24 cellular contexts compared by ENCODE assay signal in the genomic region with DNA sequence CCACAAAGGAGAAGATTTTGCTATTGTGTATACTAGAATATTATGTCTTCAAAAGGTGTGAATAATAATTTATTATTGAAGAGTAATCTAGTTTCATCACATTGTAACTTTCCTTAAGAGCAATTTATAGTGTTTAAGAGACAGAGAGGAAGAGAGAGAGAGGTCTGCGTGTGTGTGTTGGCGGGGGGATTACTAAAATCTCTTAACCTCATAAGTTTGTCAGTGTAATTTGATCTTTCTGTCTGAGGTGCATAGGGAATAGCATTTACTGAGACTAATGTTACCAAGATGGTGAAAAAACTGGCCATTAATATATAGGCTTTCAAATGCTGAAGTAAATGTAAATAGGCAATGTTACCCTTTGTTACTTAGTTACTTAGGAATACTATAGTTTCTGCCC. TPM values are rescaled to one million over a fixed set of nuclear protein-coding genes. Genes with fewer than 3 reads are reported as not detected.
DNase-seq lines count a peak whose midpoint lies in the region; FAIRE-seq and TF ChIP-seq lines count a peak whose summit lies in the region.
"Had no signal": no experiment of that assay in that cellular context is flagged by ENCODE, and none has a peak within 500 bp of the region (broad histone marks: within the 10 kb centered on the region; RNA-seq: fewer than 3 reads in every experiment).

No MANE protein-coding gene starts in this region.

- TF ChIP-seq CTCF in HEK293 (tag by site-specific recombination; IDR thresholded peaks at IDR 0.05): no peak

- H3K9me3 ChIP-seq in HEK293 (ENCODE audit: control insufficient read depth, insufficient read depth, low read depth, low read length): no peaks in the 10 kb centered on the region

- H3K4me1 ChIP-seq in HEK293 (ENCODE audit: control insufficient read depth, insufficient read depth, low read length): no peaks in the 10 kb centered on the region; the same call in 1 of the 2 replicates
- H3K4me1 ChIP-seq: Caco-2 had no signal

- no peaks in the 10 kb centered on the region for H3K36me3 ChIP-seq in HEK293 (ENCODE audit: control insufficient read depth in 2 of 2, insufficient read depth in 1 of 2, low read length in 2 of 2)
- H3K36me3 ChIP-seq: BLaER1 treated with 17β-estradiol and CSF1 and Interleukin-3, amounts not matched to agents 10 nM and 100 nM had no signal

- peaks cover 16% of the 10 kb centered on the region for H3K9me3 Mint-ChIP-seq in activated T-helper 1 cell treated with anti-CD3 and anti-CD28 coated beads, Interleukin-12 subunit alpha, Interleukin-12 subunit beta, Interleukin-2, Interleukin-4 antibody, amounts not matched to agents 30 ng/mL and 10 ng/mL and 1 ng/mL, durations not matched to agents 14 hours and 24 hours and 36 hours

- H3K36me3 Mint-ChIP-seq in activated T-helper 1 cell treated with anti-CD3 and anti-CD28 coated beads, Interleukin-12 subunit alpha, Interleukin-12 subunit beta, Interleukin-2, Interleukin-4 antibody, amounts not matched to agents 30 ng/mL and 10 ng/mL and 1 ng/mL, durations not matched to agents 14 hours and 24 hours and 36 hours (ENCODE audit: low read depth): peaks cover 10% of the 10 kb centered on the region
- H3K36me3 Mint-ChIP-seq: CD4-positive, alpha-beta memory T cell had no signal

- peak; percentile 16 for DNase-seq in NCI-H69 (lab: John Stamatoyannopoulos, UW)
- peak; percentile 50 for DNase-seq in left kidney (ENCODE audit: low read depth, low spot score)
- no peak for DNase-seq in activated T-helper 1 cell treated with anti-CD3 and anti-CD28 coated beads, Interleukin-12 subunit alpha, Interleukin-12 subunit beta, Interleukin-2, Interleukin-4 antibody, amounts not matched to agents 30 ng/mL and 10 ng/mL and 1 ng/mL, durations not matched to agents 14 hours and 24 hours and 36 hours (ENCODE audit: low spot score)
- no peak for DNase-seq in activated CD4-positive, alpha-beta T cell treated with anti-CD3 and anti-CD28 coated beads, Interleukin-2, amount 50 U/mL, for 4 hours
- DNase-seq in iPS-NIHi11 (ENCODE audit: low spot score): no peak
- DNase-seq in GM19239 (ENCODE audit: insufficient read length, low spot score): no peak
- DNase-seq: ACHN; Caco-2; CD4-positive, alpha-beta memory T cell; DMS 273 treated with DMSO at 0.1 percent for 48 hours; DMS79 treated with DMSO at 0.1 percent for 48 hours; H9; KBM-7; MM.1S; NCI-H1048; NCI-H1417 treated with DMSO at 0.1 percent for 48 hours; NCI-H187; NCI-H2107; NCI-H345; NCI-H526 had no signal

- H3K27me3 Mint-ChIP-seq in activated T-helper 1 cell treated with anti-CD3 and anti-CD28 coated beads, Interleukin-12 subunit alpha, Interleukin-12 subunit beta, Interleukin-2, Interleukin-4 antibody, amounts not matched to agents 30 ng/mL and 10 ng/mL and 1 ng/mL, durations not matched to agents 14 hours and 24 hours and 36 hours (ENCODE audit: insufficient read depth): no peaks in the 10 kb centered on the region
- H3K27me3 Mint-ChIP-seq: CD4-positive, alpha-beta memory T cell had no signal

- no peak overlapping the region for H3K27ac Mint-ChIP-seq in activated T-helper 1 cell treated with anti-CD3 and anti-CD28 coated beads, Interleukin-12 subunit alpha, Interleukin-12 subunit beta, Interleukin-2, Interleukin-4 antibody, amounts not matched to agents 30 ng/mL and 10 ng/mL and 1 ng/mL, durations not matched to agents 14 hours and 24 hours and 36 hours
- H3K27ac Mint-ChIP-seq: H9 had no signal

- intact Hi-C loops in activated T-helper 1 cell treated with anti-CD3 and anti-CD28 coated beads, Interleukin-12 subunit alpha, Interleukin-12 subunit beta, Interleukin-2, Interleukin-4 antibody, amounts not matched to agents 30 ng/mL and 10 ng/mL and 1 ng/mL, durations not matched to agents 14 hours and 24 hours and 36 hours (cut with micrococcal nuclease): no loop called here

- no peak overlapping the region for H3K4me3 ChIP-seq in HEK293 (ENCODE audit: low read depth, low read length)
- H3K4me3 ChIP-seq: BLaER1 treated with 17β-estradiol and CSF1 and Interleukin-3, amounts not matched to agents 10 nM and 100 nM had no signal

- H3K4me3 Mint-ChIP-seq in activated T-helper 1 cell treated with anti-CD3 and anti-CD28 coated beads, Interleukin-12 subunit alpha, Interleukin-12 subunit beta, Interleukin-2, Interleukin-4 antibody, amounts not matched to agents 30 ng/mL and 10 ng/mL and 1 ng/mL, durations not matched to agents 14 hours and 24 hours and 36 hours: no peak overlapping the region
- H3K4me3 Mint-ChIP-seq: CD4-positive, alpha-beta memory T cell; H9 had no signal

- POLR2A ChIA-PET in HEK293 (lab: Yijun Ruan, JAX): no interaction called here

- CTCF ChIA-PET in HEK293 (lab: Yijun Ruan, JAX): no interaction called here

- H3K27ac ChIP-seq in HEK293 (ENCODE audit: extremely low read depth, low read depth, low read length): no peak overlapping the region
- H3K27ac ChIP-seq: BLaER1 treated with 17β-estradiol and CSF1 and Interleukin-3, amounts not matched to agents 10 nM and 100 nM; HL-60 had no signal

- FAIRE-seq in GM19239 (lab: Jason Lieb, UNC): no peak
- FAIRE-seq: HepG2 had no signal

- peaks cover 20% of the 10 kb centered on the region for H3K4me1 Mint-ChIP-seq in activated T-helper 1 cell treated with anti-CD3 and anti-CD28 coated beads, Interleukin-12 subunit alpha, Interleukin-12 subunit beta, Interleukin-2, Interleukin-4 antibody, amounts not matched to agents 30 ng/mL and 10 ng/mL and 1 ng/mL, durations not matched to agents 14 hours and 24 hours and 36 hours (ENCODE audit: low read depth)

TF ChIP-seq in HEK293, 187 proteins besides CTCF, POLR2A, EP300 and RAD21:
- TF ChIP-seq ZNF629 (tag by site-specific recombination; IDR thresholded peaks at IDR 0.05) (no peak), ZNF558 (tag by site-specific recombination; IDR thresholded peaks at IDR 0.05) (no peak), ZSCAN30 (tag by site-specific recombination; IDR thresholded peaks at IDR 0.05) (no peak), ZNF785 (tag by site-specific recombination; IDR thresholded peaks at IDR 0.05) (no peak), ZNF366 (tag by site-specific recombination; conservative IDR thresholded peaks at IDR 0.05) (no peak), YY2 (tag by site-specific recombination; IDR thresholded peaks at IDR 0.05) (no peak), MZF1 (tag by site-specific recombination; IDR thresholded peaks at IDR 0.05; ENCODE audit: borderline replicate concordance) (peak; percentile 67)
- TF ChIP-seq, protein P1, sequence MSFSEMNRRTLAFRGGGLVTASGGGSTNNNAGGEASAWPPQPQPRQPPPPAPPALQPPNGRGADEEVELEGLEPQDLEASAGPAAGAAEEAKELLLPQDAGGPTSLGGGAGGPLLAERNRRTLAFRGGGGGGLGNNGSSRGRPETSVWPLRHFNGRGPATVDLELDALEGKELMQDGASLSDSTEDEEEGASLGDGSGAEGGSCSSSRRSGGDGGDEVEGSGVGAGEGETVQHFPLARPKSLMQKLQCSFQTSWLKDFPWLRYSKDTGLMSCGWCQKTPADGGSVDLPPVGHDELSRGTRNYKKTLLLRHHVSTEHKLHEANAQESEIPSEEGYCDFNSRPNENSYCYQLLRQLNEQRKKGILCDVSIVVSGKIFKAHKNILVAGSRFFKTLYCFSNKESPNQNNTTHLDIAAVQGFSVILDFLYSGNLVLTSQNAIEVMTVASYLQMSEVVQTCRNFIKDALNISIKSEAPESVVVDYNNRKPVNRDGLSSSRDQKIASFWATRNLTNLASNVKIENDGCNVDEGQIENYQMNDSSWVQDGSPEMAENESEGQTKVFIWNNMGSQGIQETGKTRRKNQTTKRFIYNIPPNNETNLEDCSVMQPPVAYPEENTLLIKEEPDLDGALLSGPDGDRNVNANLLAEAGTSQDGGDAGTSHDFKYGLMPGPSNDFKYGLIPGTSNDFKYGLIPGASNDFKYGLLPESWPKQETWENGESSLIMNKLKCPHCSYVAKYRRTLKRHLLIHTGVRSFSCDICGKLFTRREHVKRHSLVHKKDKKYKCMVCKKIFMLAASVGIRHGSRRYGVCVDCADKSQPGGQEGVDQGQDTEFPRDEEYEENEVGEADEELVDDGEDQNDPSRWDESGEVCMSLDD (tag by site-specific recombination; IDR thresholded peaks at IDR 0.05): no peak

RNA-seq across cellular contexts. Expression of a gene that starts 48.2 kb away (rescaled TPM):
- 86.4 and 87.9 TPM in 2 replicates for total RNA-seq in activated T-helper 1 cell treated with anti-CD3 and anti-CD28 coated beads, Interleukin-12 subunit alpha, Interleukin-12 subunit beta, Interleukin-2, Interleukin-4 antibody, amounts not matched to agents 30 ng/mL and 10 ng/mL and 1 ng/mL, durations not matched to agents 14 hours and 24 hours and 36 hours

Comparison
In these comparisons a context has a peak if more than half of its experiments do, and no peak if none do; other contexts are left out.
1. DNase-seq: peak in NCI-H69 (single experiment) and left kidney (single experiment); none in activated T-helper 1 cell treated with anti-CD3 and anti-CD28 coated beads, Interleukin-12 subunit alpha, Interleukin-12 subunit beta, Interleukin-2, Interleukin-4 antibody, amounts not matched to agents 30 ng/mL and 10 ng/mL and 1 ng/mL, durations not matched to agents 14 hours and 24 hours and 36 hours (single experiment), activated CD4-positive, alpha-beta T cell treated with anti-CD3 and anti-CD28 coated beads, Interleukin-2, amount 50 U/mL, for 4 hours (0 of 2), iPS-NIHi11 (single experiment) and GM19239 (single experiment).